In genomic region chrX:129145382-129145781, GRCh38 we compare ENCODE assay signal across 15 cellular contexts.
DNase-seq lines count a peak whose midpoint lies in the region; ATAC-seq and TF ChIP-seq lines count a peak whose summit lies in the region.
"Had no signal": no experiment of that assay in that cellular context is flagged by ENCODE, and none has a peak within 500 bp of the region (broad histone marks: within the 10 kb centered on the region; RNA-seq: fewer than 3 reads in every experiment).

No MANE protein-coding gene starts in this region.

- H3K79me2 ChIP-seq in hepatocyte: no peaks in the 10 kb centered on the region

- H3K4me1 ChIP-seq in hepatocyte (ENCODE audit: insufficient read depth): no peaks in the 10 kb centered on the region
- H3K4me1 ChIP-seq in upper lobe of right lung: no peaks in the 10 kb centered on the region
- H3K4me1 ChIP-seq: BLaER1 had no signal

- peak; percentile 73 for DNase-seq in NCI-H82 (lab: John Stamatoyannopoulos, UW)
- DNase-seq in NCI-H82 treated with DMSO at 0.1 percent for 48 hours (lab: John Stamatoyannopoulos, UW; ENCODE audit: unreplicated experiment): no peak
- peak; percentile 51 for DNase-seq in NCI-H1436 treated with DMSO at 0.1 percent for 48 hours (lab: John Stamatoyannopoulos, UW)
- DNase-seq in hepatocyte (ENCODE audit: low spot score): no peak
- no peak for DNase-seq in upper lobe of right lung
- DNase-seq in omental fat pad (ENCODE audit: low spot score): no peak
- DNase-seq: AML-193; CD8-positive, alpha-beta memory T cell; DMS 273 treated with DMSO at 0.1 percent for 48 hours; GM23248; H9 had no signal

- WGBS in hepatocyte (ENCODE audit: low lambda C conversion rate, missing lambda C conversion rate): 66% methylated on average over 2 of the region's 2 CpGs

- peak overlapping the region; percentile 33 for H3K27ac ChIP-seq in hepatocyte
- H3K27ac ChIP-seq in upper lobe of right lung: no peak overlapping the region
- H3K27ac ChIP-seq: 22Rv1, BLaER1, GM23248 had no signal

- H3K36me3 ChIP-seq in hepatocyte (replicated peaks; ENCODE audit: insufficient read depth, low read depth): no peaks in the 10 kb centered on the region
- H3K36me3 ChIP-seq in upper lobe of right lung: no peaks in the 10 kb centered on the region
- H3K36me3 ChIP-seq: BLaER1 had no signal

- no peaks in the 10 kb centered on the region for H3K9me3 ChIP-seq in hepatocyte (ENCODE audit: low read depth)
- no peaks in the 10 kb centered on the region for H3K9me3 ChIP-seq in upper lobe of right lung
- H3K9me3 ChIP-seq: BLaER1 had no signal

- ATAC-seq in HG02970 (IDR thresholded peaks at IDR 0.05; ENCODE audit: low FRiP score, unreplicated experiment) (no peak), upper lobe of right lung (no peak), omental fat pad (ENCODE audit: low FRiP score) (no peak)
- ATAC-seq: GM12878 had no signal

- H3K4me2 ChIP-seq in hepatocyte: no peak overlapping the region
- H3K4me2 ChIP-seq: BLaER1 had no signal

- H4K20me1 ChIP-seq in hepatocyte (ENCODE audit: insufficient read depth, poor library complexity, severe bottlenecking): no peaks in the 10 kb centered on the region
- H4K20me1 ChIP-seq: BLaER1 had no signal

- H3K27me3 ChIP-seq in hepatocyte (no peaks in the 10 kb centered on the region), upper lobe of right lung (no peaks in the 10 kb centered on the region)

- H3K9me2 ChIP-seq in hepatocyte (replicated peaks; ENCODE audit: insufficient read depth): no peaks in the 10 kb centered on the region

- H3K4me3 ChIP-seq in hepatocyte: no peak overlapping the region
- H3K4me3 ChIP-seq in upper lobe of right lung: no peak overlapping the region
- H3K4me3 ChIP-seq: BLaER1, GM12878, GM23248 had no signal

- intact Hi-C loops in upper lobe of right lung (cut with DNase I): no loop called here

- TF ChIP-seq CTCF in hepatocyte (IDR thresholded peaks at IDR 0.05; ENCODE audit: poor library complexity) (no peak), upper lobe of right lung (IDR thresholded peaks at IDR 0.05) (no peak), omental fat pad (IDR thresholded peaks at IDR 0.05) (no peak)

- no peak overlapping the region for H2AFZ ChIP-seq in hepatocyte
- H2AFZ ChIP-seq: GM23248 had no signal

Comparison
In these comparisons a context has a peak if more than half of its experiments do, and no peak if none do; other contexts are left out.
1. DNase-seq: peak in NCI-H82 (single experiment) and NCI-H1436 treated with DMSO at 0.1 percent for 48 hours (single experiment); none in NCI-H82 treated with DMSO at 0.1 percent for 48 hours (single experiment), hepatocyte (single experiment), upper lobe of right lung (single experiment) and omental fat pad (single experiment).